Comparison of ENCODE assay signal across 27 cellular contexts in genomic region chr18:34114996-34115395, GRCh38.
"Had no signal": no experiment of that assay in that cellular context is flagged by ENCODE, and none has a peak within 500 bp of the region (broad histone marks: within the 10 kb centered on the region; RNA-seq: fewer than 3 reads in every experiment).

No MANE protein-coding gene starts in this region.

- H3K27ac ChIP-seq: hepatocyte, parathyroid adenoma, transverse colon, WERI-Rb-1 had no signal

- H3K9me3 Mint-ChIP-seq: activated CD4-positive, alpha-beta T cell treated with anti-CD3 and anti-CD28 coated beads, Interleukin-2, amount 10 ng/mL, durations not matched to agents 7 days and 5 days; activated naive CD8-positive, alpha-beta T cell treated with anti-CD3 and anti-CD28 coated beads, Interleukin-2, amount 50 U/mL, for 24 hours; activated T-helper 1 cell treated with anti-CD3 and anti-CD28 coated beads, Interleukin-12 subunit alpha, Interleukin-12 subunit beta, Interleukin-2, Interleukin-4 antibody, amounts not matched to agents 30 ng/mL and 10 ng/mL and 1 ng/mL, durations not matched to agents 14 hours and 24 hours and 36 hours; nephron; stimulated activated naive B cell treated with anti-CD40 and anti-IgM and Interleukin-4, amounts not matched to agents 10 μg/mL and 1 μg/mL and 100 μg/mL, for 72 hours had no signal

- H3K4me1 Mint-ChIP-seq: activated CD4-positive, alpha-beta T cell treated with anti-CD3 and anti-CD28 coated beads, Interleukin-2, amount 10 ng/mL, durations not matched to agents 7 days and 5 days; activated CD8-positive, alpha-beta memory T cell treated with anti-CD3 and anti-CD28 coated beads, Interleukin-2, amount 10 ng/mL, durations not matched to agents 7 days and 5 days; activated naive CD8-positive, alpha-beta T cell treated with anti-CD3 and anti-CD28 coated beads, Interleukin-2, amount 50 U/mL, for 24 hours; central memory CD8-positive, alpha-beta T cell; nephron; stimulated activated naive B cell treated with anti-CD40 and anti-IgM and Interleukin-4, amounts not matched to agents 10 μg/mL and 1 μg/mL and 100 μg/mL, for 72 hours had no signal

- H3K4me3 Mint-ChIP-seq: activated CD4-positive, alpha-beta T cell treated with anti-CD3 and anti-CD28 coated beads, Interleukin-2, amount 10 ng/mL, durations not matched to agents 7 days and 5 days; activated CD8-positive, alpha-beta memory T cell treated with anti-CD3 and anti-CD28 coated beads, Interleukin-2, amount 10 ng/mL, durations not matched to agents 7 days and 5 days; activated CD8-positive, alpha-beta T cell treated with anti-CD3 and anti-CD28 coated beads for 36 hours; activated naive CD8-positive, alpha-beta T cell treated with anti-CD3 and anti-CD28 coated beads, Interleukin-2, amount 50 U/mL, for 24 hours; activated T-helper 1 cell treated with anti-CD3 and anti-CD28 coated beads, Interleukin-12 subunit alpha, Interleukin-12 subunit beta, Interleukin-2, Interleukin-4 antibody, amounts not matched to agents 30 ng/mL and 10 ng/mL and 1 ng/mL, durations not matched to agents 14 hours and 24 hours and 36 hours; central memory CD8-positive, alpha-beta T cell; nephron; stimulated activated naive B cell treated with anti-CD40 and anti-IgM and Interleukin-4, amounts not matched to agents 10 μg/mL and 1 μg/mL and 100 μg/mL, for 72 hours; T-helper 2 cell treated with Interferon-gamma antibody and Interleukin-4, amounts not matched to agents 5 μg/mL and 100 μg/mL, for 36 hours had no signal

- ATAC-seq: activated CD8-positive, alpha-beta memory T cell treated with anti-CD3 and anti-CD28 coated beads, Interleukin-2, amount 10 ng/mL, durations not matched to agents 7 days and 5 days; activated CD8-positive, alpha-beta T cell treated with anti-CD3 and anti-CD28 coated beads for 36 hours; activated naive CD8-positive, alpha-beta T cell treated with anti-CD3 and anti-CD28 coated beads, Interleukin-2, amount 50 U/mL, for 24 hours; esophagus mucosa; stimulated activated naive B cell treated with anti-CD40 and anti-IgM and Interleukin-4, amounts not matched to agents 10 μg/mL and 1 μg/mL and 100 μg/mL, for 72 hours had no signal

- H3K27ac Mint-ChIP-seq: activated CD4-positive, alpha-beta T cell treated with anti-CD3 and anti-CD28 coated beads, Interleukin-2, amount 10 ng/mL, durations not matched to agents 7 days and 5 days; activated CD8-positive, alpha-beta memory T cell treated with anti-CD3 and anti-CD28 coated beads, Interleukin-2, amount 10 ng/mL, durations not matched to agents 7 days and 5 days; activated CD8-positive, alpha-beta T cell treated with anti-CD3 and anti-CD28 coated beads for 36 hours; activated naive CD8-positive, alpha-beta T cell treated with anti-CD3 and anti-CD28 coated beads, Interleukin-2, amount 50 U/mL, for 24 hours; activated T-helper 1 cell treated with anti-CD3 and anti-CD28 coated beads, Interleukin-12 subunit alpha, Interleukin-12 subunit beta, Interleukin-2, Interleukin-4 antibody, amounts not matched to agents 30 ng/mL and 10 ng/mL and 1 ng/mL, durations not matched to agents 14 hours and 24 hours and 36 hours; nephron; stimulated activated naive B cell treated with anti-CD40 and anti-IgM and Interleukin-4, amounts not matched to agents 10 μg/mL and 1 μg/mL and 100 μg/mL, for 72 hours; T-helper 2 cell treated with Interferon-gamma antibody and Interleukin-4, amounts not matched to agents 5 μg/mL and 100 μg/mL, for 36 hours had no signal

- H3K4me1 ChIP-seq: parathyroid adenoma, transverse colon had no signal

- H2AFZ ChIP-seq: hepatocyte, parathyroid adenoma had no signal

- DNase-seq: activated CD4-positive, alpha-beta T cell treated with anti-CD3 and anti-CD28 coated beads, Interleukin-2, amount 10 ng/mL, durations not matched to agents 7 days and 5 days; activated CD4-positive, CD25-positive, alpha-beta regulatory T cell treated with anti-CD3 and anti-CD28 coated beads, Interleukin-2, amount 50 U/mL, for 72 hours; activated CD8-positive, alpha-beta memory T cell treated with anti-CD3 and anti-CD28 coated beads, Interleukin-2, amount 10 ng/mL, durations not matched to agents 7 days and 5 days; activated CD8-positive, alpha-beta T cell treated with anti-CD3 and anti-CD28 coated beads for 36 hours; activated gamma-delta T cell; activated naive CD4-positive, alpha-beta T cell treated with anti-CD3 and anti-CD28 coated beads, Interleukin-2, amount 50 U/mL, for 16 hours; activated naive CD8-positive, alpha-beta T cell treated with anti-CD3 and anti-CD28 coated beads, Interleukin-2, amount 50 U/mL, for 24 hours; activated T-cell treated with anti-CD3 and anti-CD28 coated beads for 4 hours; anterior cingulate cortex; effector memory CD4-positive, alpha-beta T cell; left cardiac atrium; right cardiac atrium; stimulated activated CD4-positive, alpha-beta T cell treated with anti-CD3 and anti-CD28 coated beads, Interleukin-2, amount 100 ng/mL, for 24 hours; stimulated activated CD8-positive, alpha-beta memory T cell treated with anti-CD3 and anti-CD28 coated beads, Interleukin-4, amount 100 ng/mL, for 48 hours; stimulated activated naive B cell treated with anti-CD40 and anti-IgM and Interleukin-4, amounts not matched to agents 10 μg/mL and 1 μg/mL and 100 μg/mL, for 72 hours; transverse colon; WERI-Rb-1 had no signal

- H3K4me3 ChIP-seq: hepatocyte, transverse colon had no signal

- H3K27me3 ChIP-seq: hepatocyte, transverse colon had no signal

- H3K4me2 ChIP-seq: hepatocyte had no signal

- H3K79me2 ChIP-seq: hepatocyte, parathyroid adenoma had no signal

- H3K27me3 Mint-ChIP-seq: activated CD4-positive, alpha-beta T cell treated with anti-CD3 and anti-CD28 coated beads, Interleukin-2, amount 10 ng/mL, durations not matched to agents 7 days and 5 days; activated CD8-positive, alpha-beta memory T cell treated with anti-CD3 and anti-CD28 coated beads, Interleukin-2, amount 10 ng/mL, durations not matched to agents 7 days and 5 days; activated CD8-positive, alpha-beta T cell treated with anti-CD3 and anti-CD28 coated beads for 36 hours; activated naive CD8-positive, alpha-beta T cell treated with anti-CD3 and anti-CD28 coated beads, Interleukin-2, amount 50 U/mL, for 24 hours; central memory CD8-positive, alpha-beta T cell; stimulated activated naive B cell treated with anti-CD40 and anti-IgM and Interleukin-4, amounts not matched to agents 10 μg/mL and 1 μg/mL and 100 μg/mL, for 72 hours had no signal

- H3K36me3 Mint-ChIP-seq: activated CD8-positive, alpha-beta memory T cell treated with anti-CD3 and anti-CD28 coated beads, Interleukin-2, amount 10 ng/mL, durations not matched to agents 7 days and 5 days; stimulated activated naive B cell treated with anti-CD40 and anti-IgM and Interleukin-4, amounts not matched to agents 10 μg/mL and 1 μg/mL and 100 μg/mL, for 72 hours had no signal

- FAIRE-seq: colon, endothelial cell of umbilical vein, urothelium cell line had no signal

- H3K9ac ChIP-seq: parathyroid adenoma had no signal

- H3K36me3 ChIP-seq: transverse colon, WERI-Rb-1 had no signal

- H3K9me3 ChIP-seq: transverse colon had no signal
